13 cellular contexts compared by ENCODE assay signal in genomic region chr2:55012648-55013484, GRCh38. TPM values are rescaled to one million over a fixed set of nuclear protein-coding genes. Genes with fewer than 3 reads are reported as not detected.
DNase-seq lines count a peak whose midpoint lies in the region; ATAC-seq and TF ChIP-seq lines count a peak whose summit lies in the region.
"Had no signal": no experiment of that assay in that cellular context is flagged by ENCODE, and none has a peak within 500 bp of the region (broad histone marks: within the 10 kb centered on the region; RNA-seq: fewer than 3 reads in every experiment).

No MANE protein-coding gene starts in this region.

- H3K27me3 Mint-ChIP-seq in Calu3 (ENCODE audit: unreplicated experiment): no peaks in the 10 kb centered on the region

- H3K4me1 ChIP-seq in Panc1 (ENCODE audit: control insufficient read depth, insufficient read depth, low read length) (peaks cover 81% of the 10 kb centered on the region), foreskin keratinocyte (peaks cover 82% of the 10 kb centered on the region), psoas muscle (peaks cover 38% of the 10 kb centered on the region)

- peaks cover 24% of the 10 kb centered on the region for H3K36me3 Mint-ChIP-seq in Calu3 (ENCODE audit: insufficient read depth, unreplicated experiment)

- POLR2A ChIA-PET in Panc1 (lab: Charles Lee): interaction anchor here (0.6 to 1.0 kb wide), 6 partner anchors 21 to 161 kb away, joined by 3 to 13 read pairs (median 4); partner anchors contain the start of gene RTN4

- H3K27ac ChIP-seq in Panc1 (ENCODE audit: low read length) (peak overlapping the region; percentile 91), foreskin keratinocyte (peak overlapping the region; percentile 25), psoas muscle (peak overlapping the region; percentile 95)

- intact Hi-C loops in Calu3 (cut with micrococcal nuclease; ENCODE audit: unreplicated experiment) (loop anchor here (2.0 kb wide), 1 partner anchor 906 kb away; no protein-coding TSS in a partner anchor), Panc1 (cut with micrococcal nuclease; ENCODE audit: unreplicated experiment) (loop anchor here (5.0 kb wide), 2 partner anchors 34 to 111 kb away; no protein-coding TSS in a partner anchor), psoas muscle (cut with DNase I) (loop anchor here in 1 of 2 donors (1.0 to 5.0 kb wide), 2 partner anchors 112 to 356 kb away; no protein-coding TSS in a partner anchor)

- H3K36me3 ChIP-seq in Panc1 (ENCODE audit: control insufficient read depth, insufficient read depth, low read length) (peaks cover 2% of the 10 kb centered on the region; the same call in 1 of the 2 replicates), psoas muscle (ENCODE audit: insufficient read depth in 1 of 2, low read depth in 1 of 2) (no peaks in the 10 kb centered on the region)

- H3K4me3 ChIP-seq in Panc1 (ENCODE audit: low read depth in 2 of 2, low read length in 2 of 2): no peak overlapping the region; a peak in 1 of 4 replicates
- peak overlapping the region; percentile 72 for H3K4me3 ChIP-seq in psoas muscle
- H3K4me3 ChIP-seq: skin epidermis had no signal

- CTCF ChIA-PET in Calu3 (lab: Charles Lee): interaction anchor here (0.6 to 5.3 kb wide), 7 partner anchors 34 to 208 kb away, joined by 3 to 36 read pairs (median 4); partner anchors contain the start of gene RTN4
- CTCF ChIA-PET in Panc1 (lab: Charles Lee): interaction anchor here (0.5 kb wide), 1 partner anchor 8 kb away, joined by 7 read pairs; no protein-coding TSS in a partner anchor

- H3K27me3 ChIP-seq in Panc1 (ENCODE audit: control insufficient read depth, insufficient read depth, low read length) (no peaks in the 10 kb centered on the region), foreskin keratinocyte (no peaks in the 10 kb centered on the region), psoas muscle (ENCODE audit: insufficient read depth in 3 of 3, low read length in 2 of 3) (no peaks in the 10 kb centered on the region)

- DNase-seq in Calu3 (no peak), Panc1 (ENCODE audit: low read depth, low spot score) (no peak), foreskin keratinocyte (peak; percentile 25 to 54), psoas muscle (no peak), NCI-H2196 treated with DMSO at 0.1 percent for 48 hours (lab: John Stamatoyannopoulos, UW; ENCODE audit: unreplicated experiment) (no peak), COLO668 (lab: John Stamatoyannopoulos, UW; ENCODE audit: unreplicated experiment) (no peak)
- no peak for DNase-seq in stimulated activated naive CD8-positive, alpha-beta T cell treated with anti-CD3 and anti-CD28 coated beads, Interleukin-15, Interleukin-2, amounts not matched to agents 100 U/mL and 50 U/mL, for 24 hours
- no peak for DNase-seq in activated effector memory CD4-positive, alpha-beta T cell treated with anti-CD3 and anti-CD28 coated beads, Interleukin-2, amount 50 U/mL, for 16 hours
- DNase-seq: activated gamma-delta T cell, DND-41, islet precursor cell, T1000 had no signal

- H3K9me3 Mint-ChIP-seq in Calu3 (ENCODE audit: low read depth, unreplicated experiment): no peaks in the 10 kb centered on the region

- no TSS peak for BruUV-seq in Calu3 (replicated peaks; lab: Mats Ljungman, UMichigan)
- no TSS peak for BruUV-seq in Panc1 (replicated peaks; lab: Mats Ljungman, UMichigan)

- H3K4me3 Mint-ChIP-seq in Calu3 (ENCODE audit: low read depth, unreplicated experiment): peak overlapping the region; percentile 60

- no peak for ATAC-seq in Panc1
- no peak for ATAC-seq in foreskin keratinocyte
- ATAC-seq in psoas muscle: no peak
- no peak for ATAC-seq in stimulated activated naive CD8-positive, alpha-beta T cell treated with anti-CD3 and anti-CD28 coated beads, Interleukin-15, Interleukin-2, amounts not matched to agents 100 U/mL and 50 U/mL, for 24 hours

- TF ChIP-seq CTCF in Calu3 (IDR thresholded peaks at IDR 0.05; ENCODE audit: unreplicated experiment) (no peak), Panc1 (IDR thresholded peaks at IDR 0.05) (no peak), foreskin keratinocyte (conservative IDR thresholded peaks at IDR 0.05) (no peak), psoas muscle (IDR thresholded peaks at IDR 0.05) (no peak)

- in situ Hi-C loops in Panc1 (cut with HindIII; ENCODE audit: low pct_unique_long_range_greater_than_20kb, low sequenced_read_pairs): no loop called here

- peaks cover 47% of the 10 kb centered on the region for H3K4me1 Mint-ChIP-seq in Calu3 (ENCODE audit: low read depth, unreplicated experiment)

- peak overlapping the region; percentile 90 for H3K27ac Mint-ChIP-seq in Calu3 (ENCODE audit: unreplicated experiment)

- no peaks in the 10 kb centered on the region for H3K9me3 ChIP-seq in Panc1 (ENCODE audit: control insufficient read depth, insufficient read depth, low read depth, low read length)
- H3K9me3 ChIP-seq in psoas muscle: no peaks in the 10 kb centered on the region

- WGBS in psoas muscle, 3 donors: 30 to 42% (median 32%) methylated on average over 2 of the region's 2 CpGs

RNA-seq across cellular contexts. Expression of gene RTN4, which starts 37.4 kb away (rescaled TPM):
- total RNA-seq in Calu3 (2022) (386 and 394 TPM in 2 replicates), Panc1 (2021; ENCODE audit: unreplicated experiment) (513 TPM), foreskin keratinocyte (271 and 333 TPM in 2 replicates), psoas muscle (100 to 1,000 TPM; 235 to 394 (median 302) TPM)
- polyA plus RNA-seq in Panc1 (2012; ENCODE audit: insufficient read length): 447 TPM
- polyA plus RNA-seq in foreskin keratinocyte (226 and 280 TPM in 2 replicates), psoas muscle (100 to 1,000 TPM; 168 to 542 (median 289) TPM)

Comparison
In these comparisons a context has a peak if more than half of its experiments do, and no peak if none do; other contexts are left out.
1. DNase-seq: peak in foreskin keratinocyte (2 of 2); none in Calu3 (single experiment), Panc1 (single experiment), psoas muscle (0 of 2), NCI-H2196 treated with DMSO at 0.1 percent for 48 hours (single experiment), stimulated activated naive CD8-positive, alpha-beta T cell treated with anti-CD3 and anti-CD28 coated beads, Interleukin-15, Interleukin-2, amounts not matched to agents 100 U/mL and 50 U/mL, for 24 hours (single experiment), activated effector memory CD4-positive, alpha-beta T cell treated with anti-CD3 and anti-CD28 coated beads, Interleukin-2, amount 50 U/mL, for 16 hours (single experiment) and COLO668 (single experiment).
2. H3K27ac ChIP-seq: peak in every context shown above with its lines; median percentile 95 in psoas muscle; 91 in Panc1; 25 in foreskin keratinocyte.